ENCODE assay signal across 8 cellular contexts in the genomic region with DNA sequence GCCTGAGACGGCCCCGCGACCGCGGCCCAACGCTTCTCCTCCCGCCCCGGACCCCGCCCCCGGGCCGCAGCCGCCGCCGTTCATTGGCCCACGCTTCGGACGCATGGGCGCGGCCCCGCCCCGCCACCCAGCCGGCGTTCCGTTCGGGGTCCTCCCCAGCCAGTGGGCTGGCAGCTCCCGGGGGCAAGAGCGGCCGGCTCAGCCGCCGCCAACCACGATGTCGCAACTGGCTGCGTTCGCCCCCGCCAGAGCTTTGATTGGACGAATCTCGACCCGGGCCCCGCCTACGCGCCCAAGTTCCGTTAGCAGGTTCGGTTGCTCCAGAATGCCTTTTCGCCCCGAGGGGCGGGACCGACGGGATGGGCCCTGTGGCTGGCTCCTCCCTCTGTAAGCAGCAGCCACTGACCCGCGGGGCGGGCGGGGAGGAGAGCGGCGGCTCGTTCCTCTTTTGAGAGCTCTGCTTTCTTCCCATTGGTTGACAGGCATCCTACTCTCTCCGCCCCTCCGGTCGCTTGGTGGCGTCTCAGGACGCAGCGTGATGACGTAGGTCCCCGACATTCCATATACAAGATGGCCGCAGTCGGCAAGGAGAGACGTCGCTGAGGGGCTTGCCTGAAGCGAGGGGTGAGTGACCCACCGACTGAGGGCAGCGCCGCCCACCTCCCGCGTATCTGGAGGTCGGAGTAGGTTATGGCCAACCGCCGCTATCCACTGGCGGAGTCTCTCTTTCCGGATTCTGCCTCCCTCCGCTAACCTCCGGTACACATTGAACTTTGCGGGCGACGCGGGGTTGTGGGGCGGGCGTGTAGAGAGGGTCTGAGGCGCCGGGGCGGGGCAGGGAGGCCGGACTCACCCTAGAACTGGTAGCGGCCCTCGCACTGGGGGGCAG. TPM values are rescaled to one million over a fixed set of nuclear protein-coding genes. Genes with fewer than 3 reads are reported as not detected.
DNase-seq lines count a peak whose midpoint lies in the region; ATAC-seq, FAIRE-seq and TF ChIP-seq lines count a peak whose summit lies in the region.

CCNK (plus strand) TSS at position 554 of the 889 bp plus-strand sequence. CDS start 11,269 bp downstream, outside the sequence.
SETD3 (minus strand) TSS at position 4 of the 889 bp plus-strand sequence. CDS start 15,054 bp downstream, outside the sequence.

- peak within 1 kb of the TSS; percentile 38 for H3K27ac ChIP-seq in OCI-LY7 (ENCODE audit: low read depth, low read length, poor library complexity, severe bottlenecking)

- peaks cover 66% of the 10 kb centered on the region for H4K20me1 ChIP-seq in OCI-LY7 (ENCODE audit: insufficient read depth, low read length)

- no peaks in the 10 kb centered on the region for H3K9me2 ChIP-seq in OCI-LY7 (ENCODE audit: insufficient read depth, low read length)

- no peaks in the 10 kb centered on the region for H3K9me3 Mint-ChIP-seq in endothelial cell (ENCODE audit: unreplicated experiment)
- H3K9me3 Mint-ChIP-seq in mesothelial cell of epicardium, result no peaks in the 10 kb centered on the region

- TF ChIP-seq CTCF in D721Med (IDR thresholded peaks at IDR 0.05; ENCODE audit: insufficient read depth, missing control alignments) (no peak), OCI-LY7 (conservative IDR thresholded peaks at IDR 0.05; ENCODE audit: low read length) (no peak), endothelial cell (IDR thresholded peaks at IDR 0.05; ENCODE audit: unreplicated experiment) (no peak), mesothelial cell of epicardium (IDR thresholded peaks at IDR 0.05; ENCODE audit: unreplicated experiment) (no peak)

- no peaks in the 10 kb centered on the region for H3K36me3 ChIP-seq in OCI-LY7 (ENCODE audit: insufficient read depth, low read length)

- H3K27me3 Mint-ChIP-seq in endothelial cell (ENCODE audit: unreplicated experiment) (peaks cover 14% of the 10 kb centered on the region), mesothelial cell of epicardium (ENCODE audit: low read depth) (no peaks in the 10 kb centered on the region)

- no peak for FAIRE-seq in D721Med (lab: Jason Lieb, UNC)

- peak; percentile 90 for ATAC-seq in GM21526 (IDR thresholded peaks at IDR 0.05; ENCODE audit: low FRiP score, unreplicated experiment)

- H3K36me3 Mint-ChIP-seq in endothelial cell (ENCODE audit: low read depth, unreplicated experiment), result peaks cover 3% of the 10 kb centered on the region
- no peaks in the 10 kb centered on the region for H3K36me3 Mint-ChIP-seq in mesothelial cell of epicardium

- DNase-seq in D721Med (ENCODE audit: insufficient read length, low spot score) (peak; percentile 91), HuH-7.5 (ENCODE audit: low spot score) (peak; percentile 94), OCI-LY7 (ENCODE audit: low spot score) (peak; percentile 100), activated T-cell treated with anti-CD3 and anti-CD28 coated beads for 1 hour (ENCODE audit: low read depth) (peak; percentile 100), endothelial cell (ENCODE audit: low spot score) (peak; percentile 99), mesothelial cell of epicardium (ENCODE audit: low spot score in 2 of 2, unreplicated experiment in 2 of 2) (peak; percentile 100)
- DNase-seq in stimulated activated CD8-positive, alpha-beta memory T cell treated with anti-CD3 and anti-CD28 coated beads, Interleukin-15, amount 100 ng/mL, for 48 hours (ENCODE audit: low read depth in 2 of 2), result peak; percentile 100

- H3K4me2 ChIP-seq in OCI-LY7 (ENCODE audit: low read length), result peak within 1 kb of the TSS; percentile 89

- H3K4me1 ChIP-seq in OCI-LY7 (ENCODE audit: insufficient read depth, low read length, poor library complexity, severe bottlenecking), result peaks cover 23% of the 10 kb centered on the region

- no peaks in the 10 kb centered on the region for H3K9me3 ChIP-seq in OCI-LY7 (ENCODE audit: low read length)

- H3K4me3 ChIP-seq in OCI-LY7 (ENCODE audit: low read depth, low read length, poor library complexity, severe bottlenecking), result peak within 1 kb of the TSS; percentile 95

- H2AFZ ChIP-seq in OCI-LY7 (ENCODE audit: low read length), result peak within 1 kb of the TSS; percentile 40

- CTCF ChIA-PET in OCI-LY7 (lab: Charles Lee; ENCODE audit: unreplicated experiment), result interaction anchor here (0.6 to 0.7 kb wide), 3 partner anchors 9 to 677 kb away, joined by 3 read pairs; no protein-coding TSS in a partner anchor

- BruUV-seq in OCI-LY7 (replicated peaks; lab: Mats Ljungman, UMichigan), result no TSS peak

- POLR2A ChIA-PET in OCI-LY7 (lab: Charles Lee), result interaction anchor here (0.6 to 1.6 kb wide), 13 partner anchors 9 to 666 kb away, joined by 3 to 6 read pairs (median 3); partner anchors contain the start of gene CYP46A1

- peak within 1 kb of the TSS; percentile 99 for H3K4me3 Mint-ChIP-seq in endothelial cell (ENCODE audit: unreplicated experiment)
- peak within 1 kb of the TSS; percentile 98 for H3K4me3 Mint-ChIP-seq in mesothelial cell of epicardium

- intact Hi-C loops in OCI-LY7 (cut with micrococcal nuclease; ENCODE audit: unreplicated experiment), result loop anchor here (2.0 to 10.0 kb wide), 2 partner anchors 206 to 584 kb away; partner anchors contain the start of gene EVL

- H3K4me1 Mint-ChIP-seq in endothelial cell (ENCODE audit: unreplicated experiment) (peaks cover 29% of the 10 kb centered on the region), mesothelial cell of epicardium (peaks cover 44% of the 10 kb centered on the region)

- peak within 1 kb of the TSS; percentile 98 for H3K27ac Mint-ChIP-seq in endothelial cell (ENCODE audit: unreplicated experiment)
- peak within 1 kb of the TSS; percentile 100 for H3K27ac Mint-ChIP-seq in mesothelial cell of epicardium

- peaks cover 88% of the 10 kb centered on the region for H3K79me2 ChIP-seq in OCI-LY7 (ENCODE audit: insufficient read depth, low read depth, low read length)

RNA-seq across cellular contexts. Expression of gene CCNK, which starts in this region (rescaled TPM):
- 25.1 and 38.8 TPM in 2 replicates for total RNA-seq in OCI-LY7 (2014; rRNA removed; shearing (Covaris generic))
- total RNA-seq in OCI-LY7 (2022) (69.0 and 76.3 TPM in 2 replicates), endothelial cell (ENCODE audit: unreplicated experiment) (79.8 TPM), mesothelial cell of epicardium (65.1 to 71.9 TPM (median 67.9 TPM) in 3 replicates)

RNA-seq across cellular contexts. Expression of gene SETD3, which starts in this region (rescaled TPM):
- 42.4 and 45.2 TPM in 2 replicates for total RNA-seq in OCI-LY7 (2014; rRNA removed; shearing (Covaris generic))
- total RNA-seq in OCI-LY7 (2022), result 62.1 and 65.5 TPM in 2 replicates
- 67.4 TPM for total RNA-seq in endothelial cell (ENCODE audit: unreplicated experiment)
- total RNA-seq in mesothelial cell of epicardium, result 47.4 to 49.3 TPM (median 47.7 TPM) in 3 replicates

Comparison
In these comparisons a context has a peak if more than half of its experiments do, and no peak if none do; other contexts are left out.
1. Peak in every context shown above with its lines: DNase-seq, ATAC-seq, H3K4me3 ChIP-seq and H3K27ac ChIP-seq.